8 cellular contexts compared by ENCODE assay signal in genomic region chr15:87477759-87478687, GRCh38.
DNase-seq lines count a peak whose midpoint lies in the region; ATAC-seq and TF ChIP-seq lines count a peak whose summit lies in the region.

No MANE protein-coding gene starts in this region.

- peaks cover 7% of the 10 kb centered on the region for H3K4me1 Mint-ChIP-seq in endothelial cell (ENCODE audit: unreplicated experiment)
- H3K4me1 Mint-ChIP-seq in nephron progenitor cell, result peaks cover 10% of the 10 kb centered on the region
- H3K4me1 Mint-ChIP-seq in activated T-cell treated with anti-CD3 and anti-CD28 coated beads, Interleukin-2, amount 50 U/mL, for 24 hours (ENCODE audit: low read depth), result no peaks in the 10 kb centered on the region
- no peaks in the 10 kb centered on the region for H3K4me1 Mint-ChIP-seq in T-helper 17 cell

- H3K9me3 Mint-ChIP-seq in endothelial cell (ENCODE audit: unreplicated experiment), result no peaks in the 10 kb centered on the region
- no peaks in the 10 kb centered on the region for H3K9me3 Mint-ChIP-seq in nephron progenitor cell
- no peaks in the 10 kb centered on the region for H3K9me3 Mint-ChIP-seq in activated T-cell treated with anti-CD3 and anti-CD28 coated beads, Interleukin-2, amount 50 U/mL, for 24 hours

- H3K27me3 Mint-ChIP-seq in endothelial cell (ENCODE audit: unreplicated experiment) (peaks cover 1% of the 10 kb centered on the region), nephron progenitor cell (ENCODE audit: low read depth, poor library complexity) (peaks cover 1% of the 10 kb centered on the region), T-helper 17 cell (peaks cover 14% of the 10 kb centered on the region)
- H3K27me3 Mint-ChIP-seq in activated T-cell treated with anti-CD3 and anti-CD28 coated beads, Interleukin-2, amount 50 U/mL, for 24 hours, result peaks cover 10% of the 10 kb centered on the region

- no peak for ATAC-seq in GM18502 (IDR thresholded peaks at IDR 0.05; ENCODE audit: poor library complexity, unreplicated experiment)
- no peak for ATAC-seq in T-helper 17 cell
- no peak for ATAC-seq in HG03135 (IDR thresholded peaks at IDR 0.05; ENCODE audit: unreplicated experiment)

- H3K27ac Mint-ChIP-seq in endothelial cell (ENCODE audit: unreplicated experiment), result peak overlapping the region; percentile 80
- H3K27ac Mint-ChIP-seq in nephron progenitor cell, result peak overlapping the region; percentile 1
- H3K27ac Mint-ChIP-seq in activated T-cell treated with anti-CD3 and anti-CD28 coated beads, Interleukin-2, amount 50 U/mL, for 24 hours, result no peak overlapping the region
- H3K27ac Mint-ChIP-seq in T-helper 17 cell, result no peak overlapping the region

- H3K36me3 Mint-ChIP-seq in endothelial cell (ENCODE audit: low read depth, unreplicated experiment), result no peaks in the 10 kb centered on the region
- H3K36me3 Mint-ChIP-seq in nephron progenitor cell (ENCODE audit: low read depth), result no peaks in the 10 kb centered on the region
- H3K36me3 Mint-ChIP-seq in activated T-cell treated with anti-CD3 and anti-CD28 coated beads, Interleukin-2, amount 50 U/mL, for 24 hours (ENCODE audit: low read depth), result no peaks in the 10 kb centered on the region
- H3K36me3 Mint-ChIP-seq in T-helper 17 cell (ENCODE audit: low read depth), result no peaks in the 10 kb centered on the region

- peak; percentile 16 for TF ChIP-seq CTCF in endothelial cell (IDR thresholded peaks at IDR 0.05; ENCODE audit: unreplicated experiment)
- TF ChIP-seq CTCF in nephron progenitor cell (IDR thresholded peaks at IDR 0.05), result no peak

- H3K9me3 ChIP-seq in T-helper 17 cell (ENCODE audit: control insufficient read depth, low read length, poor library complexity, severe bottlenecking), result no peaks in the 10 kb centered on the region

- H3K4me3 Mint-ChIP-seq in endothelial cell (ENCODE audit: unreplicated experiment) (no peak overlapping the region), nephron progenitor cell (no peak overlapping the region), T-helper 17 cell (no peak overlapping the region)
- H3K4me3 Mint-ChIP-seq in activated T-cell treated with anti-CD3 and anti-CD28 coated beads, Interleukin-2, amount 50 U/mL, for 24 hours, result no peak overlapping the region

- peak; percentile 56 for DNase-seq in DMS79 treated with DMSO at 0.1 percent for 48 hours (lab: John Stamatoyannopoulos, UW)
- DNase-seq in NCI-H510A (lab: John Stamatoyannopoulos, UW), result peak; percentile 10
- DNase-seq in endothelial cell (ENCODE audit: low spot score), result no peak
- DNase-seq in nephron progenitor cell, result no peak
- no peak for DNase-seq in activated T-cell treated with anti-CD3 and anti-CD28 coated beads, Interleukin-2, amount 50 U/mL, for 24 hours
- DNase-seq in T-helper 17 cell, result no peak

Comparison
In these comparisons a context has a peak if more than half of its experiments do, and no peak if none do; other contexts are left out.
1. DNase-seq: peak in DMS79 treated with DMSO at 0.1 percent for 48 hours (single experiment) and NCI-H510A (single experiment); none in endothelial cell (single experiment), nephron progenitor cell (single experiment), activated T-cell treated with anti-CD3 and anti-CD28 coated beads, Interleukin-2, amount 50 U/mL, for 24 hours (single experiment) and T-helper 17 cell (0 of 3).
2. H3K27ac Mint-ChIP-seq: peak in endothelial cell (single experiment) and nephron progenitor cell (single experiment); none in activated T-cell treated with anti-CD3 and anti-CD28 coated beads, Interleukin-2, amount 50 U/mL, for 24 hours (single experiment) and T-helper 17 cell (single experiment).